Comparison of ENCODE assay signal across 9 cellular contexts in the genomic region with DNA sequence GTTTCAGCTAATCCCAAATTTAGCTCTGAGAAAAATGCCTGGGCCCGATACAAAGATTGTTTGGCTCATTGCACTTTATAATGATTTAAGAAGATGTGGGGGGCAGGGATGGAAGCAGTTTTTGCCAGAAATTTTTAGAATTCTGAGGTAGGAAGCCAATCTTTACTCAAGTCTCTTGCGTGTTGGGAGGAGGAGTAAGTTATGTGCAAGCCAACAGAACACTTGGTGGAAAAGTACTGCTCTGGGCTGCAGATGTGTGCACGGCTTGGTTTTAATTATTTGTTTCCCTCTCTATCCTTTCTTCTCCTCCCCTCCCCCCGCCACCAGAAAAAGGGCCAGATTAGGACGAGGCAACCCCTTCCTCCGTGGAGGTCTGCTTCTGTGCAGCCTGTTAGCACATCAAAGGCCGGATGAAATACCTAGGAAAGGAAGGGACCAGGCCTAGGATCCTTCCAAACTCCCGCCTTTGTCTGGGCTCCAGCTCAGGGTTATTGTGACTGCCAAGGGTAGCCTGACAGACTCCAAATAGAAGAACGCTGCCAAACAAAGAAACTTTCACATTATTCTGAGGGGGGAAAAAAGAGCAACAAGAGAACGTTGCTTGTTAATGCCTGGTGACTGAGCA. TPM values are rescaled to one million over a fixed set of nuclear protein-coding genes. Genes with fewer than 3 reads are reported as not detected.
DNase-seq lines count a peak whose midpoint lies in the region; ATAC-seq and TF ChIP-seq lines count a peak whose summit lies in the region.
"Had no signal": no experiment of that assay in that cellular context is flagged by ENCODE, and none has a peak within 500 bp of the region (broad histone marks: within the 10 kb centered on the region; RNA-seq: fewer than 3 reads in every experiment).

No MANE protein-coding gene starts in this region.

- no peak for ATAC-seq in naive B cell (ENCODE audit: low read depth in 2 of 2)
- ATAC-seq in HG03378 (IDR thresholded peaks at IDR 0.05; ENCODE audit: unreplicated experiment), result no peak
- no peak for ATAC-seq in GM19467 (IDR thresholded peaks at IDR 0.05; ENCODE audit: unreplicated experiment)

- H3K4me3 ChIP-seq in ACC112 (ENCODE audit: low read depth, low read length), result peak overlapping the region; percentile 98
- peak overlapping the region; percentile 83 for H3K4me3 ChIP-seq in HUES6 (ENCODE audit: low read depth, low read length)
- peak overlapping the region; percentile 85 for H3K4me3 ChIP-seq in coronary artery

- H3K79me2 ChIP-seq in ACC112 (ENCODE audit: control insufficient read depth, insufficient read depth, low read length, unreplicated experiment), result peaks cover 34% of the 10 kb centered on the region

- H3K36me3 Mint-ChIP-seq in naive B cell, result no peaks in the 10 kb centered on the region

- H3K9ac ChIP-seq in HUES6 (ENCODE audit: low read length), result peak overlapping the region; percentile 91

- H3K27me3 ChIP-seq in ACC112 (ENCODE audit: insufficient read depth, low read length) (no peaks in the 10 kb centered on the region), HUES6 (ENCODE audit: control insufficient read depth, insufficient read depth, low read length) (no peaks in the 10 kb centered on the region)

- peak overlapping the region; percentile 65 to 95 (median 88) for H3K4me3 Mint-ChIP-seq in naive B cell

- DNase-seq in coronary artery (ENCODE audit: low spot score) (no peak), naive B cell (no peak), ecto neural progenitor cell (ENCODE audit: low spot score) (no peak), T-helper 9 cell (no peak)
- DNase-seq: KBM-7 had no signal

- TF ChIP-seq CTCF in coronary artery (IDR thresholded peaks at IDR 0.05), result no peak

- H3K36me3 ChIP-seq in ACC112 (ENCODE audit: insufficient read depth, low read length), result no peaks in the 10 kb centered on the region
- peaks cover 3% of the 10 kb centered on the region; the same call in 1 of the 2 replicates for H3K36me3 ChIP-seq in HUES6 (ENCODE audit: control insufficient read depth, insufficient read depth, low read length)

- H3K4me1 ChIP-seq in ACC112 (ENCODE audit: control insufficient read depth, insufficient read depth, low read length, unreplicated experiment) (peaks cover 11% of the 10 kb centered on the region), HUES6 (ENCODE audit: control insufficient read depth, insufficient read depth, low read length) (peaks cover 36% of the 10 kb centered on the region)

- H2AFZ ChIP-seq in ACC112 (ENCODE audit: low read length, unreplicated experiment), result peak overlapping the region; percentile 83

- H3K27ac Mint-ChIP-seq in naive B cell, result peak overlapping the region in 3 of 6 donors; percentile 49 to 92 (median 58)

- H3K9me3 Mint-ChIP-seq in naive B cell, result no peaks in the 10 kb centered on the region

- H3K27ac ChIP-seq in ACC112 (ENCODE audit: low read depth, low read length) (no peak overlapping the region), HUES6 (ENCODE audit: low read depth, low read length) (peak overlapping the region; percentile 93), coronary artery (peak overlapping the region in 1 of 2 donors; percentile 86)

- H3K9me3 ChIP-seq in HUES6 (ENCODE audit: control insufficient read depth, insufficient read depth, low read depth, low read length), result no peaks in the 10 kb centered on the region

- H3K27me3 Mint-ChIP-seq in naive B cell, result peaks cover 5 to 10% (median 5%) of the 10 kb centered on the region in 3 donors

- H3K4me1 Mint-ChIP-seq in naive B cell, result peaks cover 11 to 16% (median 12%) of the 10 kb centered on the region in 3 donors

RNA-seq across cellular contexts. Expression of gene PGRMC1, which starts 1.0 kb away (rescaled TPM):
- 10 to 100 TPM in 4 of 6 donors, 1 to 10 TPM in 2; 7.1 to 14.9 (median 10.8) TPM for polyA plus RNA-seq in naive B cell (ENCODE audit: low read depth in 6 of 6)
